ENCODE assay signal across 19 cellular contexts in the genomic region with DNA sequence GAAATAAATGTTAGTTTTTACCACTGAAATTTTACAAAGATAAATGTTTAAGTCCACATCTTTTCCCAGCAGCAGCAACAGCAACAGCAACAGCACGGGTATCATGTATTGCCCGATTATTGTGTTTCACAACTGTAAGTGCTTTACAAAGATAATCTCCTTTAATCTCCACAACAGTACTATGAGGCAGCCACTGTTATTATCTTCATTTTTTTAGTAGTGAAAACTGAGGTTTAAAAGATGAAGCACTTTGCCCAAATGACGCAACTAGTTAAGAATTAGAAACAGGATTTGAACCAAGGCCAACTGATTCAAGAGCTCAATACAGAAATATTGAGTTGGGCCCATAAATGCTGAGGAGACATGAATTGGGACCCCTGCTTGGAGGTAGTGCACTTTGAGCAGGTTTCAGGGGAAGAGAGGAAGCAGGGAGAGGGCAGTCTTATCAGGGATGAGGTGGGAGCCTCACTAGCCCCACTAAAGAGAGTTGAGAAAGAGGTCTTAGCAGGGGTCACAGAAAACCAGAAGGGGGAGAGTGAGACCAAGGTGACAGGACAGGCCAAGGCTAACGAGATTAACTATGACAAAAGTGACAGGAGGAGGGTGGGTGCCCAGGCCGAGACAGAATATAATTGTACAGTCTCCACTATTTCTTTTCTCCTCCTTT. TPM values are rescaled to one million over a fixed set of nuclear protein-coding genes. Genes with fewer than 3 reads are reported as not detected.
"Had no signal": no experiment of that assay in that cellular context is flagged by ENCODE, and none has a peak within 500 bp of the region (broad histone marks: within the 10 kb centered on the region; RNA-seq: fewer than 3 reads in every experiment).

No MANE protein-coding gene starts in this region.

- DNase-seq: activated CD4-positive, alpha-beta T cell treated with anti-CD3 and anti-CD28 coated beads, Interleukin-2, amount 50 U/mL, for 48 hours; activated naive CD4-positive, alpha-beta T cell treated with anti-CD3 and anti-CD28 coated beads for 36 hours; amniotic stem cell; body of pancreas; central memory CD4-positive, alpha-beta T cell; cortex of kidney; effector memory CD8-positive, alpha-beta T cell; glutamatergic neuron; left ventricle myocardium inferior; small intestine; thyroid gland had no signal

- H3K27ac ChIP-seq: body of pancreas, left ventricle myocardium inferior, parathyroid adenoma, thyroid gland had no signal

- H3K4me3 Mint-ChIP-seq: activated naive CD4-positive, alpha-beta T cell treated with anti-CD3 and anti-CD28 coated beads for 36 hours; activated T-helper 1 cell treated with anti-CD3 and anti-CD28 coated beads, Interleukin-12 subunit alpha, Interleukin-12 subunit beta, Interleukin-2, Interleukin-4 antibody, amounts not matched to agents 30 ng/mL and 10 ng/mL and 1 ng/mL, durations not matched to agents 14 hours and 24 hours and 36 hours; effector memory CD8-positive, alpha-beta T cell; memory B cell; neural crest cell had no signal

- H3K4me3 ChIP-seq: body of pancreas, left ventricle myocardium inferior, thyroid gland had no signal

- H3K9me3 Mint-ChIP-seq: activated naive CD4-positive, alpha-beta T cell treated with anti-CD3 and anti-CD28 coated beads for 36 hours; activated T-helper 1 cell treated with anti-CD3 and anti-CD28 coated beads, Interleukin-12 subunit alpha, Interleukin-12 subunit beta, Interleukin-2, Interleukin-4 antibody, amounts not matched to agents 30 ng/mL and 10 ng/mL and 1 ng/mL, durations not matched to agents 14 hours and 24 hours and 36 hours; effector memory CD8-positive, alpha-beta T cell; memory B cell; neural crest cell had no signal

- H3K4me1 Mint-ChIP-seq: memory B cell, neural crest cell had no signal

- H3K27ac Mint-ChIP-seq: activated naive CD4-positive, alpha-beta T cell treated with anti-CD3 and anti-CD28 coated beads for 36 hours; activated T-helper 1 cell treated with anti-CD3 and anti-CD28 coated beads, Interleukin-12 subunit alpha, Interleukin-12 subunit beta, Interleukin-2, Interleukin-4 antibody, amounts not matched to agents 30 ng/mL and 10 ng/mL and 1 ng/mL, durations not matched to agents 14 hours and 24 hours and 36 hours; memory B cell had no signal

- H3K27me3 ChIP-seq: body of pancreas, thyroid gland had no signal

- H3K4me1 ChIP-seq: body of pancreas, thyroid gland had no signal

- FAIRE-seq: islet of Langerhans, small intestine had no signal

- H3K36me3 Mint-ChIP-seq: memory B cell had no signal

- H3K9me3 ChIP-seq: body of pancreas, left ventricle myocardium inferior, thyroid gland had no signal

- H3K36me3 ChIP-seq: left ventricle myocardium inferior, thyroid gland had no signal

- ATAC-seq: body of pancreas had no signal

RNA-seq across cellular contexts. Expression of a gene that starts 15.3 kb away (rescaled TPM):
- total RNA-seq: activated naive CD4-positive, alpha-beta T cell treated with anti-CD3 and anti-CD28 coated beads for 36 hours; activated T-helper 1 cell treated with anti-CD3 and anti-CD28 coated beads, Interleukin-12 subunit alpha, Interleukin-12 subunit beta, Interleukin-2, Interleukin-4 antibody, amounts not matched to agents 30 ng/mL and 10 ng/mL and 1 ng/mL, durations not matched to agents 14 hours and 24 hours and 36 hours; body of pancreas; epithelial cell of proximal tubule; fibroblast of villous mesenchyme; left ventricle myocardium inferior; neural crest cell; renal cortical epithelial cell had no signal

RNA-seq across cellular contexts. Expression of a gene that starts 18.4 kb away (rescaled TPM):
- total RNA-seq: activated T-helper 1 cell treated with anti-CD3 and anti-CD28 coated beads, Interleukin-12 subunit alpha, Interleukin-12 subunit beta, Interleukin-2, Interleukin-4 antibody, amounts not matched to agents 30 ng/mL and 10 ng/mL and 1 ng/mL, durations not matched to agents 14 hours and 24 hours and 36 hours; epithelial cell of proximal tubule; fibroblast of villous mesenchyme; left ventricle myocardium inferior; neural crest cell; renal cortical epithelial cell; thyroid gland had no signal

RNA-seq across cellular contexts. Expression of a gene that starts 35.5 kb away (rescaled TPM):
- total RNA-seq: activated T-helper 1 cell treated with anti-CD3 and anti-CD28 coated beads, Interleukin-12 subunit alpha, Interleukin-12 subunit beta, Interleukin-2, Interleukin-4 antibody, amounts not matched to agents 30 ng/mL and 10 ng/mL and 1 ng/mL, durations not matched to agents 14 hours and 24 hours and 36 hours; body of pancreas; epithelial cell of proximal tubule; fibroblast of villous mesenchyme; left ventricle myocardium inferior; neural crest cell; renal cortical epithelial cell; thyroid gland had no signal

RNA-seq across cellular contexts. Expression of a gene that starts 43.5 kb away (rescaled TPM):
- total RNA-seq: activated naive CD4-positive, alpha-beta T cell treated with anti-CD3 and anti-CD28 coated beads for 36 hours; activated T-helper 1 cell treated with anti-CD3 and anti-CD28 coated beads, Interleukin-12 subunit alpha, Interleukin-12 subunit beta, Interleukin-2, Interleukin-4 antibody, amounts not matched to agents 30 ng/mL and 10 ng/mL and 1 ng/mL, durations not matched to agents 14 hours and 24 hours and 36 hours; body of pancreas; epithelial cell of proximal tubule; fibroblast of villous mesenchyme; left ventricle myocardium inferior; neural crest cell; renal cortical epithelial cell had no signal
- polyA plus RNA-seq: small intestine had no signal
